1 cellular context compared by ENCODE assay signal in genomic region chr16:74575805-74576643, GRCh38.
TF ChIP-seq lines count a peak whose summit lies in the region.

No MANE protein-coding gene starts in this region.

TF ChIP-seq in IMR-90, 13 proteins besides CTCF, POLR2A, EP300 and RAD21:
- TF ChIP-seq, protein P1, sequence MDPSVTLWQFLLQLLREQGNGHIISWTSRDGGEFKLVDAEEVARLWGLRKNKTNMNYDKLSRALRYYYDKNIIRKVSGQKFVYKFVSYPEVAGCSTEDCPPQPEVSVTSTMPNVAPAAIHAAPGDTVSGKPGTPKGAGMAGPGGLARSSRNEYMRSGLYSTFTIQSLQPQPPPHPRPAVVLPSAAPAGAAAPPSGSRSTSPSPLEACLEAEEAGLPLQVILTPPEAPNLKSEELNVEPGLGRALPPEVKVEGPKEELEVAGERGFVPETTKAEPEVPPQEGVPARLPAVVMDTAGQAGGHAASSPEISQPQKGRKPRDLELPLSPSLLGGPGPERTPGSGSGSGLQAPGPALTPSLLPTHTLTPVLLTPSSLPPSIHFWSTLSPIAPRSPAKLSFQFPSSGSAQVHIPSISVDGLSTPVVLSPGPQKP (IDR thresholded peaks at IDR 0.05; ENCODE audit: borderline replicate concordance, low read depth, low read length) = no peak
- no peak for TF ChIP-seq SMC3 (IDR thresholded peaks at IDR 0.05; ENCODE audit: low read depth, low read length)
- TF ChIP-seq MAFK (IDR thresholded peaks at IDR 0.05; ENCODE audit: low read depth, low read length) = peak; percentile 67
- TF ChIP-seq RCOR1 (IDR thresholded peaks at IDR 0.05; ENCODE audit: insufficient replicate concordance, low read length) = no peak
